Comparison of ENCODE assay signal across 8 cellular contexts in the genomic region with DNA sequence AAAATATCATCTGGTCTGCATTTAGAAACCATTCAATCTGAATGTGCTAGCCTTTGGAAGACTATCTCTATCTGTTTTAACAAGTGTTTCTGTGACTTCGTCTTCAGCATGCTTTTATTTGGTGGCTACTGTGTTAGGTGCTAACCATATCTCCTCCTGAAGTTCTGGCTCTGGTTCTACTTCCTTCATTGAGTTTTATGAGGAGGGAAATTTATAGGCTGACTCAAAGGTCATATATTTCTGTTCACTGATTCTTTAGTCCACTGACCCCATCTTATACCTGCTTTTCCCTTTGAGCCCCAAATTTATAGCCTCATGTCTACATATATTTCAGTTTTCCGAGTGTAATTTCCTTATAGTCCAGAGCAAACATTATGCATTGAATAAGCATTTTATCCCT.
"Had no signal": no experiment of that assay in that cellular context is flagged by ENCODE, and none has a peak within 500 bp of the region (broad histone marks: within the 10 kb centered on the region; RNA-seq: fewer than 3 reads in every experiment).

No MANE protein-coding gene starts in this region.

- H2AFZ ChIP-seq: GM23338 had no signal

- H3K4me2 ChIP-seq: GM23338 had no signal

- DNase-seq: H9, HCEC 1CT, IMR-90 had no signal

- H3K4me3 Mint-ChIP-seq: GM23338, H9 had no signal

- H3K4me3 ChIP-seq: GM23338, K562 had no signal

- FAIRE-seq: H1, H54, HTR-8/SVneo, K562 had no signal

- H3K27ac Mint-ChIP-seq: GM23338, H9 had no signal

- H3K9me3 Mint-ChIP-seq: GM23338, H9 had no signal

- ATAC-seq: GM23338, K562 had no signal
